In the genomic region with DNA sequence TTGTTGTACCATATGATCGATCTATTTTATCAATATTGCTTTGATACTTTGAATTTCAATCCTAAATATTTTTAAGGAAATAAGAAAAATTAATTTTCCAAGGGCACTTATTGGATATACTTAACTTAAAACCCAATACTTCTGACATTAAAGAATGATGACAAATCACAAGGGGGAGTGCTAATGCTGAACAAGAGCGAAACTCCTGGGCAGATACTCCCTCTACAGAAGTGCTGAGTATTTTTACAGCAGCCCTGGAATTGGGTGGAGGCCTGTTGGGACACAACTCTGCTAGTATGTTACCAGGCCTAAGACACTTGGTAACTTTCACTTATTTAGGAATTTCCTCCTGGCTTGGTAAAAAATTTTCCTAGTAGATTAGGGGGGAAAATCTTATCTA, we compare ENCODE assay signal across 10 cellular contexts. TPM values are rescaled to one million over a fixed set of nuclear protein-coding genes. Genes with fewer than 3 reads are reported as not detected.
DNase-seq lines count a peak whose midpoint lies in the region; ATAC-seq, FAIRE-seq and TF ChIP-seq lines count a peak whose summit lies in the region.
"Had no signal": no experiment of that assay in that cellular context is flagged by ENCODE, and none has a peak within 500 bp of the region (broad histone marks: within the 10 kb centered on the region; RNA-seq: fewer than 3 reads in every experiment).

No MANE protein-coding gene starts in this region.

- peaks cover 11 to 14% (median 13%) of the 10 kb centered on the region in 3 donors for H3K4me1 Mint-ChIP-seq in naive B cell

- no peaks in the 10 kb centered on the region for H3K27me3 ChIP-seq in endothelial cell of umbilical vein (ENCODE audit: control insufficient read depth in 2 of 2, insufficient read depth in 2 of 2, low read length in 2 of 2)
- H3K27me3 ChIP-seq in aorta (ENCODE audit: control insufficient read depth in 1 of 2, insufficient read depth in 2 of 2, low read length in 1 of 2), result no peaks in the 10 kb centered on the region

- no peak overlapping the region for H2AFZ ChIP-seq in endothelial cell of umbilical vein (ENCODE audit: low read depth, low read length)

- 77 to 84% methylated on average over 2 of the region's 2 CpGs for WGBS in aorta, 2 donors

- ATAC-seq in naive B cell (ENCODE audit: low read depth in 2 of 2), result no peak
- ATAC-seq in aorta (ENCODE audit: low FRiP score), result no peak
- ATAC-seq: mucosa of descending colon, Panc1 had no signal

- no peak for TF ChIP-seq POLR2A in endothelial cell of umbilical vein (IDR thresholded peaks at IDR 0.05; ENCODE audit: low read depth, low read length)

- POLR2A ChIA-PET in endothelial cell of umbilical vein (lab: Charles Lee), result no interaction called here

- H3K27me3 Mint-ChIP-seq in naive B cell, result no peaks in the 10 kb centered on the region

- H3K9me3 Mint-ChIP-seq in naive B cell, result peaks cover 0 to 16% (median 10%) of the 10 kb centered on the region in 7 donors

- peaks cover 33 to 47% of the 10 kb centered on the region in 2 donors for H3K36me3 Mint-ChIP-seq in naive B cell

- no peaks in the 10 kb centered on the region for H3K9me3 ChIP-seq in endothelial cell of umbilical vein (replicated peaks; ENCODE audit: control insufficient read depth, insufficient read depth, low read length)
- H3K9me3 ChIP-seq in aorta (ENCODE audit: control insufficient read depth, low read length), result no peaks in the 10 kb centered on the region

- CTCF ChIA-PET in endothelial cell of umbilical vein (lab: Charles Lee), result interaction anchor here (1.1 to 1.9 kb wide), 2 partner anchors 199 to 207 kb away, joined by 3 to 10 read pairs; no protein-coding TSS in a partner anchor

- H3K36me3 ChIP-seq in endothelial cell of umbilical vein (ENCODE audit: control insufficient read depth in 2 of 2, extremely low read depth in 1 of 2, insufficient read depth in 2 of 2, low read length in 2 of 2) (peaks cover 0 to 5% of the 10 kb centered on the region in 2 experiments), aorta (ENCODE audit: control insufficient read depth in 1 of 2, insufficient read depth in 2 of 2, low read length in 1 of 2) (peaks cover 0 to 4% of the 10 kb centered on the region in 2 donors)

- peak overlapping the region in 5 of 6 donors; percentile 4 to 71 (median 43) for H3K27ac Mint-ChIP-seq in naive B cell

- H3K79me2 ChIP-seq in endothelial cell of umbilical vein (ENCODE audit: control insufficient read depth, insufficient read depth, low read length), result no peaks in the 10 kb centered on the region

- H3K4me3 Mint-ChIP-seq in naive B cell, result no peak overlapping the region

- H3K4me3 ChIP-seq in endothelial cell of umbilical vein (replicated peaks in 1 of 3; ENCODE audit: insufficient read depth in 1 of 3, low read depth in 1 of 3, low read length in 3 of 3) (no peak overlapping the region), aorta (ENCODE audit: low read length in 2 of 2) (no peak overlapping the region)
- H3K4me3 ChIP-seq: mucosa of descending colon had no signal

- no peak overlapping the region for H3K9ac ChIP-seq in endothelial cell of umbilical vein (replicated peaks; ENCODE audit: extremely low read depth, insufficient read depth, low read length)

- BruUV-seq in endothelial cell of umbilical vein (replicated peaks; lab: Mats Ljungman, UMichigan), result no TSS peak

- H3K9me1 ChIP-seq in endothelial cell of umbilical vein (replicated peaks; ENCODE audit: control insufficient read depth, extremely low read depth, insufficient read depth, low read length), result no peaks in the 10 kb centered on the region

- H4K20me1 ChIP-seq in endothelial cell of umbilical vein (replicated peaks; ENCODE audit: control insufficient read depth, extremely low read depth, insufficient read depth, low read length), result no peaks in the 10 kb centered on the region

- TF ChIP-seq CTCF in endothelial cell of umbilical vein (IDR thresholded peaks at IDR 0.05; ENCODE audit: extremely low read depth in 1 of 2, insufficient read depth in 1 of 2, low read depth in 1 of 2, low read length in 2 of 2), result no peak

- dilution Hi-C loops in endothelial cell of umbilical vein (cut with MboI; ENCODE audit: extremely low pct_ligation_motif_present, low sequenced_read_pairs), result no loop called here

- no peaks in the 10 kb centered on the region for H3K4me1 ChIP-seq in endothelial cell of umbilical vein (ENCODE audit: control insufficient read depth, extremely low read depth, insufficient read depth, low read length)
- H3K4me1 ChIP-seq in aorta (ENCODE audit: control insufficient read depth in 1 of 2, insufficient read depth in 2 of 2, low read length in 2 of 2), result no peaks in the 10 kb centered on the region

- DNase-seq in EL, result peak; percentile 36
- peak; percentile 50 for DNase-seq in NCI-H226
- peak; percentile 34 for DNase-seq in endothelial cell of umbilical vein (ENCODE audit: low read depth, low spot score)
- DNase-seq in naive B cell, result no peak
- DNase-seq in aorta, result no peak
- DNase-seq in retina, result no peak
- DNase-seq in NCI-H2227 (lab: John Stamatoyannopoulos, UW; ENCODE audit: unreplicated experiment), result no peak
- DNase-seq in NCI-H82 (lab: John Stamatoyannopoulos, UW), result no peak
- DNase-seq: mucosa of descending colon had no signal

- H3K4me2 ChIP-seq in endothelial cell of umbilical vein (ENCODE audit: insufficient read depth, low read length), result no peak overlapping the region

- no peak for FAIRE-seq in endothelial cell of umbilical vein (lab: Jason Lieb, UNC)

- H3K27ac ChIP-seq in endothelial cell of umbilical vein (ENCODE audit: insufficient read depth, low read depth, low read length), result no peak overlapping the region
- H3K27ac ChIP-seq in aorta (ENCODE audit: low read depth in 1 of 2, low read length in 2 of 2), result no peak overlapping the region

- intact Hi-C loops in endothelial cell of umbilical vein (cut with micrococcal nuclease) (loop anchor here (5.0 kb wide), 1 partner anchor 206 kb away; no protein-coding TSS in a partner anchor), aorta (cut with DNase I) (no loop called here)

TF ChIP-seq in endothelial cell of umbilical vein, 7 proteins besides CTCF, POLR2A, EP300 and RAD21:
- TF ChIP-seq FOS (IDR thresholded peaks at IDR 0.05; ENCODE audit: borderline replicate concordance, insufficient read depth, low read length) (no peak), GATA2 (IDR thresholded peaks at IDR 0.05; ENCODE audit: insufficient read depth, insufficient read length, low read depth, low read length) (no peak), MYC (IDR thresholded peaks at IDR 0.05; ENCODE audit: low read depth, low read length) (no peak), POLR2AphosphoS5 (IDR thresholded peaks at IDR 0.05; ENCODE audit: insufficient read depth, low read depth, low read length) (no peak), EZH2 (IDR thresholded peaks at IDR 0.05; ENCODE audit: borderline replicate concordance, low read depth, low read length, severe bottlenecking) (no peak), JUN (IDR thresholded peaks at IDR 0.05; ENCODE audit: borderline replicate concordance, insufficient read depth, insufficient read length, low read depth) (no peak)
- TF ChIP-seq, protein P1, sequence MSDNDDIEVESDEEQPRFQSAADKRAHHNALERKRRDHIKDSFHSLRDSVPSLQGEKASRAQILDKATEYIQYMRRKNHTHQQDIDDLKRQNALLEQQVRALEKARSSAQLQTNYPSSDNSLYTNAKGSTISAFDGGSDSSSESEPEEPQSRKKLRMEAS (IDR thresholded peaks at IDR 0.05; ENCODE audit: insufficient read depth, insufficient read length), result no peak

RNA-seq across cellular contexts. Expression of a gene that starts 46.2 kb away (rescaled TPM):
- total RNA-seq in endothelial cell of umbilical vein, result 25.0 and 31.0 TPM in 2 replicates
- 12.7 and 14.0 TPM in 2 replicates for polyA plus RNA-seq in endothelial cell of umbilical vein
- polyA plus RNA-seq in endothelial cell of umbilical vein (2011; cell fraction: cytosol; rRNA removed), result 6.7 and 6.9 TPM in 2 replicates
- 13.3 and 13.5 TPM in 2 replicates for polyA plus RNA-seq in endothelial cell of umbilical vein (2011; cell fraction: nucleus; rRNA removed)
- 11.2 and 21.6 TPM in 2 replicates for polyA plus RNA-seq in endothelial cell of umbilical vein (2012)
- polyA minus RNA-seq in endothelial cell of umbilical vein, result 28.6 and 33.3 TPM in 2 replicates
- polyA minus RNA-seq in endothelial cell of umbilical vein (2011; cell fraction: cytosol; rRNA and poly(A)+ RNA removed), result 11.2 TPM
- 15.9 and 21.7 TPM in 2 replicates for polyA minus RNA-seq in endothelial cell of umbilical vein (2011; cell fraction: nucleus; rRNA and poly(A)+ RNA removed)
- 10 to 100 TPM; 15.2 to 31.6 (median 27.1) TPM for polyA plus RNA-seq in naive B cell (ENCODE audit: low read depth in 6 of 6)
- 10 to 100 TPM; 38.6 to 41.0 TPM for total RNA-seq in aorta
- 10 to 100 TPM in 1 of 2 donors, 1 to 10 TPM in 1; 9.1 to 17.5 TPM for polyA plus RNA-seq in aorta

RNA-seq across cellular contexts. Expression of a gene that starts 49.6 kb away (rescaled TPM):
- 243 and 249 TPM in 2 replicates for total RNA-seq in endothelial cell of umbilical vein
- 221 and 239 TPM in 2 replicates for polyA plus RNA-seq in endothelial cell of umbilical vein
- 242 and 277 TPM in 2 replicates for polyA plus RNA-seq in endothelial cell of umbilical vein (2011; cell fraction: cytosol; rRNA removed)
- 116 and 136 TPM in 2 replicates for polyA plus RNA-seq in endothelial cell of umbilical vein (2011; cell fraction: nucleus; rRNA removed)
- 233 and 343 TPM in 2 replicates for polyA plus RNA-seq in endothelial cell of umbilical vein (2012)
- polyA minus RNA-seq in endothelial cell of umbilical vein, result 602 and 710 TPM in 2 replicates
- polyA minus RNA-seq in endothelial cell of umbilical vein (2011; cell fraction: cytosol; rRNA and poly(A)+ RNA removed), result 74.9 TPM
- 177 and 235 TPM in 2 replicates for polyA minus RNA-seq in endothelial cell of umbilical vein (2011; cell fraction: nucleus; rRNA and poly(A)+ RNA removed)
- 100 to 1,000 TPM; 106 to 153 (median 133) TPM for polyA plus RNA-seq in naive B cell (ENCODE audit: low read depth in 6 of 6)
- total RNA-seq in aorta, result 100 to 1,000 TPM; 148 TPM
- polyA plus RNA-seq in aorta, result 100 to 1,000 TPM; 174 to 211 TPM

Comparison
In these comparisons a context has a peak if more than half of its experiments do, and no peak if none do; other contexts are left out.
1. DNase-seq: peak in EL (single experiment), NCI-H226 (single experiment) and endothelial cell of umbilical vein (single experiment); none in naive B cell (single experiment), aorta (0 of 2), retina (single experiment), NCI-H2227 (single experiment) and NCI-H82 (single experiment).